In the genomic region with DNA sequence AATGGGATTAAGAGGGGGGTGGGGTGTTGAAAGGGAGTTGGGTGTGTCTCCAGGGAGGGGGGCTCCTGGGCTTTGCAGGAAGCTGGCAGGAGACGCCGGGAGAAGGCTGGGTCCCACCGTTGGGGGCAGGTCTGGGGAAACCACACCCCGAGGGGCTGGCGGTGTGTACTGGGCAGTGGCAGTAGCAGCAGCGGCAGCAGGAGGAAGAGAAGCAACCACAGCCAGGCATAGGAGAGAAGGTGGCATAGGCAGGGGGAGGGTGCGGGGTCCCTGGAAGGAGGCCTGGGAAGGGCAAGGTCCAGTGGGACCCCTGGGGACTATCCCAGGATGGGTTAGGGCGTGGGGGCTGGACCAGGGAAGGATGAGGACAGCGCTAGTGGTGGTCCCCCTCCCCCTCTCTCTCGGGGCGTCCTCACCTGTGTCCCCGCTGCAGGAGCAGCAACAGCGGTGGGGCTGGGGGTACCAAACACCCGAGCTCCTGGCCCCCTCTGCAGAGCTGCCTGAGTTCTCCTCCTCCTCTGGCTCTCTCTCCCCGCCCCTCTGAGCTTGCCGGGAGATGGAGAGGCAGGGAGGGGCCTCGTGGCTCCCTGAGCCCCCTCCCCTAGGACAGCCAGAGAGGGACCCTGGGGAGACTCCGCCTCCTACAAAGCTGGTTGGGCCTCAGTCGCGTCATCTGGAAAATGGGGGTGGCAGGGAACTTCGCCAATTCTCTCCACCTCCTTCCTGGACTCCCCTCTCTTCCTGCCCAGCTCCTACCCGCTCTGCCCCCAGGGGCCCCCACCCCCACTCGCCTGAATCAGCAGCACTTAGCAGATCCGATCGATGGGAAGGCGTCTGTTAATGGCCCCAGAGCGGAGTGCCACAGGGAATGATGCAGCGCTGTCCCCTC, we compare ENCODE assay signal across 8 cellular contexts. TPM values are rescaled to one million over a fixed set of nuclear protein-coding genes. Genes with fewer than 3 reads are reported as not detected.
DNase-seq lines count a peak whose midpoint lies in the region; ATAC-seq and TF ChIP-seq lines count a peak whose summit lies in the region.

A gene (minus strand): TSS at position 520 of the 889 bp plus-strand sequence. CDS start 1,573 bp downstream, outside the sequence.

- intact Hi-C loops in Panc1 (cut with micrococcal nuclease; ENCODE audit: unreplicated experiment) (loop anchor here (10.0 kb wide), 1 partner anchor 73 kb away; a partner anchor contains a TSS), mucosa of descending colon (cut with DNase I, micrococcal nuclease) (no loop called here), posterior vena cava (cut with DNase I) (loop anchor here in 1 of 2 donors (10.0 kb wide), 1 partner anchor 57 kb away; a partner anchor contains a TSS)

- H3K27me3 ChIP-seq in Panc1 (ENCODE audit: control insufficient read depth, insufficient read depth, low read length) = no peaks in the 10 kb centered on the region

- H3K27ac ChIP-seq in Panc1 (ENCODE audit: low read length) (peak within 1 kb of the TSS; percentile 68), urinary bladder (ENCODE audit: low read depth) (no peak within 1 kb of the TSS)

- TF ChIP-seq CTCF in Panc1 (IDR thresholded peaks at IDR 0.05) (no peak), mucosa of descending colon (IDR thresholded peaks at IDR 0.05) (no peak)

- DNase-seq in DMS53 (lab: John Stamatoyannopoulos, UW) = peak; percentile 46
- no peak for DNase-seq in DMS53 treated with DMSO at 0.1 percent for 48 hours (lab: John Stamatoyannopoulos, UW; ENCODE audit: unreplicated experiment)
- no peak for DNase-seq in Panc1 (ENCODE audit: low read depth, low spot score)
- peak; percentile 19 for DNase-seq in epidermal melanocyte (ENCODE audit: insufficient read length, low spot score)
- peak in 2 of 3 donors; percentile 29 to 60 for DNase-seq in mucosa of descending colon
- no peak for DNase-seq in posterior vena cava (ENCODE audit: low spot score)

- POLR2A ChIA-PET in Panc1 (lab: Charles Lee) = interaction anchor here (0.5 to 1.0 kb wide), 2 partner anchors 22 to 30 kb away, joined by 3 to 8 read pairs; a partner anchor contains a TSS

- H3K9me3 ChIP-seq in Panc1 (ENCODE audit: control insufficient read depth, insufficient read depth, low read depth, low read length) = no peaks in the 10 kb centered on the region
- H3K9me3 ChIP-seq in mucosa of descending colon = no peaks in the 10 kb centered on the region

- H3K4me1 ChIP-seq in Panc1 (ENCODE audit: control insufficient read depth, insufficient read depth, low read length) (no peaks in the 10 kb centered on the region), mucosa of descending colon (ENCODE audit: low read depth) (no peaks in the 10 kb centered on the region), urinary bladder (ENCODE audit: insufficient read depth) (peaks cover 3% of the 10 kb centered on the region)

- WGBS in urinary bladder = under 1% methylated on average over 25 of the region's 28 CpGs

- no TSS peak for BruUV-seq in Panc1 (replicated peaks; lab: Mats Ljungman, UMichigan)

- ATAC-seq in Panc1 = peak; percentile 76
- peak; percentile 25 for ATAC-seq in mucosa of descending colon
- ATAC-seq in HG03521 (IDR thresholded peaks at IDR 0.05; ENCODE audit: unreplicated experiment) = no peak

- H3K36me3 ChIP-seq in Panc1 (ENCODE audit: control insufficient read depth, insufficient read depth, low read length) = no peaks in the 10 kb centered on the region
- H3K36me3 ChIP-seq in mucosa of descending colon (ENCODE audit: low read depth) = no peaks in the 10 kb centered on the region
- H3K36me3 ChIP-seq in urinary bladder (ENCODE audit: insufficient read depth) = peaks cover 5% of the 10 kb centered on the region

- in situ Hi-C loops in Panc1 (cut with HindIII; ENCODE audit: low pct_unique_long_range_greater_than_20kb, low sequenced_read_pairs) = no loop called here

- CTCF ChIA-PET in Panc1 (lab: Charles Lee) = no interaction called here

- H3K4me3 ChIP-seq in Panc1 (ENCODE audit: low read depth in 2 of 2, low read length in 2 of 2) (peak within 1 kb of the TSS; percentile 40 to 70), mucosa of descending colon (no peak within 1 kb of the TSS), urinary bladder (ENCODE audit: low read depth, low read length) (peak within 1 kb of the TSS; percentile 38)

RNA-seq across cellular contexts. Expression of the gene that starts here (rescaled TPM):
- total RNA-seq in Panc1 (2021; ENCODE audit: unreplicated experiment) = 5.5 TPM
- polyA plus RNA-seq in Panc1 (2012; ENCODE audit: insufficient read length) = 8.5 TPM
- 1 to 10 TPM in 1 of 3 donors, under 1 TPM in 2; 0.87 to 1.6 (median 0.93) TPM for total RNA-seq in mucosa of descending colon
- 2.4 TPM for total RNA-seq in urinary bladder
- polyA plus RNA-seq in urinary bladder = 3.3 TPM
- total RNA-seq in posterior vena cava = 1 to 10 TPM; 2.0 to 6.3 TPM

Comparison
In these comparisons a context has a peak if more than half of its experiments do, and no peak if none do; other contexts are left out.
1. DNase-seq: peak in DMS53 (single experiment), epidermal melanocyte (single experiment) and mucosa of descending colon (2 of 3); none in DMS53 treated with DMSO at 0.1 percent for 48 hours (single experiment), Panc1 (single experiment) and posterior vena cava (single experiment).